ENCODE assay signal across 24 cellular contexts in genomic region chr17:74447628-74448159, GRCh38. TPM values are rescaled to one million over a fixed set of nuclear protein-coding genes. Genes with fewer than 3 reads are reported as not detected.
DNase-seq lines count a peak whose midpoint lies in the region; ATAC-seq and TF ChIP-seq lines count a peak whose summit lies in the region.
"Had no signal": no experiment of that assay in that cellular context is flagged by ENCODE, and none has a peak within 500 bp of the region (broad histone marks: within the 10 kb centered on the region; RNA-seq: fewer than 3 reads in every experiment).

No MANE protein-coding gene starts in this region.

- DNase-seq in esophagus muscularis mucosa (ENCODE audit: extremely low spot score) (no peak), nephron progenitor cell (no peak), NCI-H1048 (lab: John Stamatoyannopoulos, UW) (no peak), mesenteric fat pad (ENCODE audit: low spot score) (no peak)
- no peak for DNase-seq in NK-92 treated with Interleukin-12 subunit alpha and Interleukin-12 subunit beta, amount 100 ng/mL, for 24 hours (lab: John Stamatoyannopoulos, UW)
- DNase-seq: activated CD4-positive, CD25-positive, alpha-beta regulatory T cell treated with anti-CD3 and anti-CD28 coated beads, Interleukin-2, amount 50 U/mL, for 72 hours; CD4-positive, alpha-beta memory T cell; dermis blood vessel endothelial cell; DMS153; IMR-90; mesenchymal stem cell; naive thymus-derived CD4-positive, alpha-beta T cell; NCI-H1436 treated with DMSO at 0.1 percent for 48 hours; NCI-H748 treated with DMSO at 0.1 percent for 48 hours; SHP77 treated with DMSO at 0.1 percent for 48 hours had no signal

- WGBS in esophagus muscularis mucosa, result 97% methylated on average over 9 of the region's 11 CpGs

- no peak for TF ChIP-seq POLR2A in esophagus muscularis mucosa (IDR thresholded peaks at IDR 0.05; ENCODE audit: low read depth)

- H3K4me1 Mint-ChIP-seq in nephron progenitor cell, result peaks cover 73% of the 10 kb centered on the region

- H3K27ac ChIP-seq in HEK293 (ENCODE audit: extremely low read depth, low read depth, low read length) (no peak overlapping the region), esophagus muscularis mucosa (replicated peaks in 1 of 4) (peak overlapping the region; percentile 15 to 69 (median 57)), subcutaneous abdominal adipose tissue (ENCODE audit: low read depth, low read length) (peak overlapping the region; percentile 70)

- no peak for ATAC-seq in GM18519 (IDR thresholded peaks at IDR 0.05; ENCODE audit: low FRiP score, unreplicated experiment)

- peaks cover 39% of the 10 kb centered on the region for H3K36me3 Mint-ChIP-seq in nephron progenitor cell (ENCODE audit: low read depth)
- H3K36me3 Mint-ChIP-seq: activated naive CD8-positive, alpha-beta T cell; CD4-positive, alpha-beta memory T cell; naive thymus-derived CD4-positive, alpha-beta T cell had no signal

- H3K4me3 ChIP-seq in HEK293 (ENCODE audit: low read depth, low read length) (no peak overlapping the region), esophagus muscularis mucosa (no peak overlapping the region), subcutaneous abdominal adipose tissue (ENCODE audit: low read depth in 1 of 5, low read length in 5 of 5) (no peak overlapping the region)

- H3K4me3 Mint-ChIP-seq in nephron progenitor cell, result peak overlapping the region; percentile 19
- H3K4me3 Mint-ChIP-seq: activated naive CD8-positive, alpha-beta T cell; activated T-helper 1 cell treated with anti-CD3 and anti-CD28 coated beads, Interleukin-12 subunit alpha, Interleukin-12 subunit beta, Interleukin-2, Interleukin-4 antibody, amounts not matched to agents 30 ng/mL and 10 ng/mL and 1 ng/mL, durations not matched to agents 14 hours and 24 hours and 36 hours had no signal

- intact Hi-C loops in esophagus muscularis mucosa (cut with DNase I), result no loop called here

- POLR2A ChIA-PET in HEK293 (lab: Yijun Ruan, JAX), result interaction anchor here (0.6 kb wide), 1 partner anchor 10 kb away, joined by 5 read pairs; no protein-coding TSS in a partner anchor

- TF ChIP-seq EP300 in esophagus muscularis mucosa (IDR thresholded peaks at IDR 0.05), result no peak

- H3K9ac ChIP-seq in subcutaneous abdominal adipose tissue (ENCODE audit: low read length in 5 of 5), result peak overlapping the region in 1 of 5 donors; percentile 38

- CTCF ChIA-PET in HEK293 (lab: Yijun Ruan, JAX), result interaction anchor here (0.5 to 3.0 kb wide), 4 partner anchors 10 to 68 kb away, joined by 3 to 10 read pairs (median 6); no protein-coding TSS in a partner anchor

- H3K4me1 ChIP-seq in HEK293 (ENCODE audit: control insufficient read depth, insufficient read depth, low read length) (peaks cover 5% of the 10 kb centered on the region; the same call in 1 of the 2 replicates), esophagus muscularis mucosa (peaks cover 54 to 62% (median 59%) of the 10 kb centered on the region in 4 donors), subcutaneous abdominal adipose tissue (ENCODE audit: control insufficient read depth in 5 of 5, insufficient read depth in 5 of 5, low read length in 5 of 5) (peaks cover 15 to 71% (median 68%) of the 10 kb centered on the region in 5 donors)

- H3K27ac Mint-ChIP-seq in nephron progenitor cell, result peak overlapping the region; percentile 92
- H3K27ac Mint-ChIP-seq: activated naive CD8-positive, alpha-beta T cell; activated T-helper 1 cell treated with anti-CD3 and anti-CD28 coated beads, Interleukin-12 subunit alpha, Interleukin-12 subunit beta, Interleukin-2, Interleukin-4 antibody, amounts not matched to agents 30 ng/mL and 10 ng/mL and 1 ng/mL, durations not matched to agents 14 hours and 24 hours and 36 hours; CD4-positive, alpha-beta memory T cell; naive thymus-derived CD4-positive, alpha-beta T cell had no signal

- H3K9me3 ChIP-seq in HEK293 (ENCODE audit: control insufficient read depth, insufficient read depth, low read depth, low read length), result no peaks in the 10 kb centered on the region
- no peaks in the 10 kb centered on the region for H3K9me3 ChIP-seq in esophagus muscularis mucosa
- no peaks in the 10 kb centered on the region for H3K9me3 ChIP-seq in subcutaneous abdominal adipose tissue (ENCODE audit: control insufficient read depth in 5 of 5, low read length in 5 of 5)

- H3K27me3 ChIP-seq in esophagus muscularis mucosa (no peaks in the 10 kb centered on the region), subcutaneous abdominal adipose tissue (ENCODE audit: control insufficient read depth in 5 of 5, insufficient read depth in 4 of 5, low read length in 5 of 5) (no peaks in the 10 kb centered on the region)

- H3K36me3 ChIP-seq in HEK293 (ENCODE audit: control insufficient read depth in 2 of 2, insufficient read depth in 1 of 2, low read length in 2 of 2) (peaks cover 0 to 16% of the 10 kb centered on the region in 2 experiments; a peak in 2 of 3 replicates), esophagus muscularis mucosa (peaks cover 0 to 15% (median 0%) of the 10 kb centered on the region in 4 donors), subcutaneous abdominal adipose tissue (ENCODE audit: control insufficient read depth in 5 of 5, insufficient read depth in 5 of 5, low read length in 5 of 5) (peaks cover 0 to 3% (median 0%) of the 10 kb centered on the region in 5 donors)

- no peak for TF ChIP-seq CTCF in HEK293 (tag by site-specific recombination; IDR thresholded peaks at IDR 0.05)
- TF ChIP-seq CTCF in esophagus muscularis mucosa (IDR thresholded peaks at IDR 0.05), result no peak
- no peak for TF ChIP-seq CTCF in nephron progenitor cell (IDR thresholded peaks at IDR 0.05)

- H3K9me3 Mint-ChIP-seq in nephron progenitor cell, result no peaks in the 10 kb centered on the region
- H3K9me3 Mint-ChIP-seq: activated T-helper 1 cell treated with anti-CD3 and anti-CD28 coated beads, Interleukin-12 subunit alpha, Interleukin-12 subunit beta, Interleukin-2, Interleukin-4 antibody, amounts not matched to agents 30 ng/mL and 10 ng/mL and 1 ng/mL, durations not matched to agents 14 hours and 24 hours and 36 hours; CD4-positive, alpha-beta memory T cell; naive thymus-derived CD4-positive, alpha-beta T cell had no signal

- H3K27me3 Mint-ChIP-seq in nephron progenitor cell (ENCODE audit: low read depth, poor library complexity), result peaks cover 14% of the 10 kb centered on the region
- H3K27me3 Mint-ChIP-seq: activated naive CD8-positive, alpha-beta T cell had no signal

TF ChIP-seq in HEK293, 187 proteins besides CTCF, POLR2A, EP300 and RAD21:
- no peak for TF ChIP-seq ZSCAN18 (tag by site-specific recombination; IDR thresholded peaks at IDR 0.05)
- no peak for TF ChIP-seq ZNF623 (tag by site-specific recombination; IDR thresholded peaks at IDR 0.05)
- TF ChIP-seq ZNF274 (IDR thresholded peaks at IDR 0.05; ENCODE audit: low read length), result no peak
- TF ChIP-seq ZNF274 (tag by site-specific recombination; IDR thresholded peaks at IDR 0.05; ENCODE audit: borderline replicate concordance), result no peak
- TF ChIP-seq ZSCAN23 (tag by site-specific recombination; IDR thresholded peaks at IDR 0.05), result no peak
- 0 out of 2 replicates have a peak, but pooled peaks have one; percentile 22 for TF ChIP-seq ZBTB17 (tag by site-specific recombination; IDR thresholded peaks at IDR 0.05)

RNA-seq across cellular contexts. Expression of gene GPRC5C, which starts 15.8 kb away (rescaled TPM):
- total RNA-seq in esophagus muscularis mucosa (10 to 100 TPM; 12.6 to 23.6 (median 14.5) TPM), mesenteric fat pad (17.9 TPM)
- total RNA-seq: activated T-helper 1 cell treated with anti-CD3 and anti-CD28 coated beads, Interleukin-12 subunit alpha, Interleukin-12 subunit beta, Interleukin-2, Interleukin-4 antibody, amounts not matched to agents 30 ng/mL and 10 ng/mL and 1 ng/mL, durations not matched to agents 14 hours and 24 hours and 36 hours; CD4-positive, alpha-beta memory T cell; endothelial cell of umbilical vein; IMR-90; pulmonary artery endothelial cell had no signal

RNA-seq across cellular contexts. Expression of gene CD300A, which starts 18.7 kb away (rescaled TPM):
- 1 to 10 TPM; 1.2 to 4.1 (median 2.4) TPM for total RNA-seq in esophagus muscularis mucosa
- 19.0 TPM for total RNA-seq in mesenteric fat pad
- total RNA-seq: dermis blood vessel endothelial cell, endothelial cell of umbilical vein, fibroblast of villous mesenchyme, IMR-90, M059J, pulmonary artery endothelial cell had no signal
